ENCODE assay signal across 32 cellular contexts in the genomic region with DNA sequence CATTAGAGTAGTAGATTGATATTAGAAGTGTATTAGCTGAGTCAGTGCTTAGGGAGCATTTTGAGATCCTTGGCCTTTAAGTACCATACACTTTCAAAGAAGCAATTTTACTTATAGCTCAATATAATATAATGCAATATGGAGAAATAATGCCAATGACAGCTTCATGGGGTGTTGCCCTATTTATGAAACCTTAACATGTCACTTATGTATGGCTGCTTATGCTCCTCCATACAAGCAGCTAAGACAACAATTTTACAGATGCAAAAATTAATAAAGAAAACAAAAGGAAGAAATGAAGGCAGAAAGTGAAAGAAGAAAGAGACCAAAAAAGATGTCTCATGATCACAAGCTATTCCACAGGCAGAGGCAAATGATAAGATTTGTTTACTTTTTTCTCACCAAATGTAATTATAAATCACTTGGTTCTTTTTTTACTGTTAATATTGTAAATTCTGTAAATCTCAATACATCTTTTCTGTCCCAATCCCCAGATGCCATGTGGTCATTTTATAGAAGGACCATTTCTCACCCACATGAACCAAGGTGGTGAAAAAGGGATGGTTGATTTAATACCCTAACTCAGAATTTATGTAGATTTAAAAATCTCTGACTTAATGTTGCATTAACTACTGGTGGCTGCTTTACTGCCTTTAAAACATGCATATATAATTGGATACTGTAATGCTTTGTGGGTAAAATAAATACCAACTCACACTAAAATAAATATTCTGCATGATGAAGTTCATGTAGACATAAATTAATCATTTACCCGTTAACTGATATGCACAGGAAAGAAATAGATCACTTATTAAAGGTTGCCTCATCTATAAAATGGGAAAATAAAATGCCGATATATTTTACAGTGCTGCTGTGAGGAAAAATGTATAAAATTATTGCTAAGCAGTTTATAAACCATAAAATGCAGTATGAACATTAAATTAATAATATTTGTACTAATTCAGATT. TPM values are rescaled to one million over a fixed set of nuclear protein-coding genes. Genes with fewer than 3 reads are reported as not detected.
DNase-seq lines count a peak whose midpoint lies in the region; ATAC-seq, FAIRE-seq and TF ChIP-seq lines count a peak whose summit lies in the region.
"Had no signal": no experiment of that assay in that cellular context is flagged by ENCODE, and none has a peak within 500 bp of the region (broad histone marks: within the 10 kb centered on the region; RNA-seq: fewer than 3 reads in every experiment).

No MANE protein-coding gene starts in this region.

- H3K27ac Mint-ChIP-seq in Calu3 (ENCODE audit: unreplicated experiment) (peak overlapping the region; percentile 88), nephron (peak overlapping the region; percentile 59 to 92 (median 61))
- H3K27ac Mint-ChIP-seq: activated naive CD8-positive, alpha-beta T cell treated with anti-CD3 and anti-CD28 coated beads, Interleukin-2, amount 50 U/mL, for 24 hours; dendritic cell treated with granulocyte-macrophage colony-stimulating factor and Interleukin-4, amounts not matched to agents 40 ng/mL and 50 ng/mL, for 4 days; memory B cell had no signal

- H3K4me1 Mint-ChIP-seq in Calu3 (ENCODE audit: low read depth, unreplicated experiment) (peaks cover 68% of the 10 kb centered on the region), nephron (peaks cover 53% of the 10 kb centered on the region)
- H3K4me1 Mint-ChIP-seq: central memory CD8-positive, alpha-beta T cell had no signal

- no peak for ATAC-seq in GM21515 (IDR thresholded peaks at IDR 0.05; ENCODE audit: unreplicated experiment)
- ATAC-seq: activated naive CD8-positive, alpha-beta T cell treated with anti-CD3 and anti-CD28 coated beads, Interleukin-2, amount 50 U/mL, for 24 hours; esophagus mucosa; heart left ventricle had no signal

- BruUV-seq in Calu3 (replicated peaks; lab: Mats Ljungman, UMichigan), result no TSS peak

- DNase-seq in Calu3 (no peak), kidney tubule cell (ENCODE audit: low spot score) (peak; percentile 76), frontal cortex (ENCODE audit: low spot score in 2 of 2) (no peak), NOMO-1 treated with dmso at 0.1 percent for 144 hours (lab: John Stamatoyannopoulos, UW; ENCODE audit: unreplicated experiment) (no peak), DMS79 (lab: John Stamatoyannopoulos, UW) (no peak)
- DNase-seq: activated CD4-positive, alpha-beta T cell treated with anti-CD3 and anti-CD28 coated beads, Interleukin-2, amount 50 U/mL, for 48 hours; activated CD4-positive, CD25-positive, alpha-beta regulatory T cell treated with anti-CD3 and anti-CD28 coated beads, Interleukin-2, amount 50 U/mL, for 72 hours; activated CD8-positive, alpha-beta memory T cell treated with anti-CD3 and anti-CD28 coated beads, Interleukin-2, amount 50 U/mL, for 4 hours; activated naive CD4-positive, alpha-beta T cell; activated naive CD8-positive, alpha-beta T cell treated with anti-CD3 and anti-CD28 coated beads, Interleukin-2, amount 50 U/mL, for 24 hours; Caco-2; foreskin fibroblast; heart left ventricle; KG1; NCI-H1105 treated with DMSO at 0.1 percent for 48 hours; NCI-H2029; NCI-H510A treated with DMSO at 0.1 percent for 48 hours; Right ventricle myocardium superior; sigmoid colon; stimulated activated CD4-positive, alpha-beta T cell treated with anti-CD3 and anti-CD28 coated beads, Interleukin-4, amount 100 ng/mL, for 4 hours; T-helper 2 cell; transverse colon had no signal

- CTCF ChIA-PET in Calu3 (lab: Charles Lee), result interaction anchor here (0.6 to 1.4 kb wide), 2 partner anchors 11 to 13 kb away, joined by 4 to 7 read pairs; no protein-coding TSS in a partner anchor

- TF ChIP-seq CTCF in Calu3 (IDR thresholded peaks at IDR 0.05; ENCODE audit: unreplicated experiment), result no peak
- no peak for TF ChIP-seq CTCF in VCaP (conservative IDR thresholded peaks at IDR 0.05)
- no peak for TF ChIP-seq CTCF in nephron (IDR thresholded peaks at IDR 0.05; ENCODE audit: unreplicated experiment in 3 of 3)

- peak overlapping the region; percentile 70 for H3K27ac ChIP-seq in VCaP
- H3K27ac ChIP-seq: BLaER1 treated with 17β-estradiol and CSF1 and Interleukin-3, amounts not matched to agents 10 nM and 100 nM; heart left ventricle; sigmoid colon; transverse colon had no signal

- peaks cover 7% of the 10 kb centered on the region for H3K36me3 Mint-ChIP-seq in Calu3 (ENCODE audit: insufficient read depth, unreplicated experiment)
- no peaks in the 10 kb centered on the region for H3K36me3 Mint-ChIP-seq in nephron (ENCODE audit: low read depth)
- H3K36me3 Mint-ChIP-seq: memory B cell had no signal

- H3K9me3 Mint-ChIP-seq in Calu3 (ENCODE audit: low read depth, unreplicated experiment), result peaks cover 5% of the 10 kb centered on the region
- H3K9me3 Mint-ChIP-seq in nephron, result no peaks in the 10 kb centered on the region
- H3K9me3 Mint-ChIP-seq: activated naive CD8-positive, alpha-beta T cell treated with anti-CD3 and anti-CD28 coated beads, Interleukin-2, amount 50 U/mL, for 24 hours; central memory CD8-positive, alpha-beta T cell; dendritic cell treated with granulocyte-macrophage colony-stimulating factor and Interleukin-4, amounts not matched to agents 40 ng/mL and 50 ng/mL, for 4 days; memory B cell had no signal

- intact Hi-C loops in Calu3 (cut with micrococcal nuclease; ENCODE audit: unreplicated experiment), result loop anchor here (1.0 to 5.0 kb wide), 3 partner anchors 13 to 305 kb away; no protein-coding TSS in a partner anchor

- FAIRE-seq in frontal cortex (lab: Jason Lieb, UNC), result no peak
- FAIRE-seq: H1, HTR-8/SVneo had no signal

- H3K27me3 Mint-ChIP-seq in Calu3 (ENCODE audit: unreplicated experiment) (no peaks in the 10 kb centered on the region), nephron (ENCODE audit: low read depth) (no peaks in the 10 kb centered on the region)
- H3K27me3 Mint-ChIP-seq: dendritic cell treated with granulocyte-macrophage colony-stimulating factor and Interleukin-4, amounts not matched to agents 40 ng/mL and 50 ng/mL, for 4 days had no signal

- H3K4me3 Mint-ChIP-seq in Calu3 (ENCODE audit: low read depth, unreplicated experiment) (peak overlapping the region; percentile 39), nephron (no peak overlapping the region)
- H3K4me3 Mint-ChIP-seq: activated naive CD8-positive, alpha-beta T cell treated with anti-CD3 and anti-CD28 coated beads, Interleukin-2, amount 50 U/mL, for 24 hours; central memory CD8-positive, alpha-beta T cell; dendritic cell treated with granulocyte-macrophage colony-stimulating factor and Interleukin-4, amounts not matched to agents 40 ng/mL and 50 ng/mL, for 4 days; memory B cell had no signal

RNA-seq across cellular contexts. Expression of gene RHOBTB1, which starts 33.5 kb away (rescaled TPM):
- 9.8 and 10.2 TPM in 2 replicates for total RNA-seq in Calu3 (2022)
- 30.2 TPM for total RNA-seq in frontal cortex
